Comparison of ENCODE assay signal across 1 cellular context in genomic region chr6:37919417-37920157, GRCh38.
A peak's percentile ranks its signal among the peaks of the same experiment; 100 is the strongest.
TF ChIP-seq lines count a peak whose summit lies in the region.

No MANE protein-coding gene starts in this region.

TF ChIP-seq in HEK293, 187 proteins besides CTCF, POLR2A, EP300 and RAD21 (continued from another document):
- TF ChIP-seq ZNF513 (tag by site-specific recombination; IDR thresholded peaks at IDR 0.05), result peak; percentile 34; the same call in 1 of the 2 replicates
- no peak for TF ChIP-seq ZNF521 (tag by site-specific recombination; IDR thresholded peaks at IDR 0.05)
- TF ChIP-seq ZSCAN5A (tag by site-specific recombination; IDR thresholded peaks at IDR 0.05), result no peak
- TF ChIP-seq ZNF529 (tag by site-specific recombination; IDR thresholded peaks at IDR 0.05; ENCODE audit: insufficient replicate concordance), result no peak
- TF ChIP-seq IKZF3 (tag by site-specific recombination; IDR thresholded peaks at IDR 0.05), result 0 out of 2 replicates have a peak, but pooled peaks have one; percentile 45
- no peak for TF ChIP-seq ZNF626 (tag by site-specific recombination; IDR thresholded peaks at IDR 0.05)
- TF ChIP-seq ZNF248 (tag by site-specific recombination; IDR thresholded peaks at IDR 0.05), result no peak
- TF ChIP-seq ZNF624 (tag by site-specific recombination; IDR thresholded peaks at IDR 0.05), result no peak
- no peak for TF ChIP-seq ZNF473 (tag by site-specific recombination; IDR thresholded peaks at IDR 0.05)
- no peak for TF ChIP-seq ZNF274 (IDR thresholded peaks at IDR 0.05; ENCODE audit: low read length)
- no peak for TF ChIP-seq ZNF274 (tag by site-specific recombination; IDR thresholded peaks at IDR 0.05; ENCODE audit: borderline replicate concordance)
- TF ChIP-seq ZNF433 (tag by site-specific recombination; IDR thresholded peaks at IDR 0.05; ENCODE audit: low read depth), result no peak
- no peak for TF ChIP-seq ZFHX2 (tag by site-specific recombination; conservative IDR thresholded peaks at IDR 0.05)
- no peak for TF ChIP-seq ZNF843 (tag by site-specific recombination; IDR thresholded peaks at IDR 0.05)
- no peak for TF ChIP-seq ZXDB (tag by site-specific recombination; IDR thresholded peaks at IDR 0.05)
- TF ChIP-seq ZNF19 (tag by site-specific recombination; IDR thresholded peaks at IDR 0.05; ENCODE audit: low read depth), result no peak
- no peak for TF ChIP-seq ZBTB11 (tag by site-specific recombination; conservative IDR thresholded peaks at IDR 0.05; ENCODE audit: low read depth)
- no peak for TF ChIP-seq ZNF660 (tag by site-specific recombination; IDR thresholded peaks at IDR 0.05)
- TF ChIP-seq ZNF280D (tag by site-specific recombination; IDR thresholded peaks at IDR 0.05), result no peak
- TF ChIP-seq ELK4 (IDR thresholded peaks at IDR 0.05; ENCODE audit: borderline replicate concordance, low read depth, low read length), result no peak
- no peak for TF ChIP-seq KLF10 (tag by site-specific recombination; IDR thresholded peaks at IDR 0.05)
- no peak for TF ChIP-seq ZNF776 (tag by site-specific recombination; IDR thresholded peaks at IDR 0.05; ENCODE audit: borderline replicate concordance)
- peak; percentile 68 for TF ChIP-seq PRDM6 (tag by site-specific recombination; IDR thresholded peaks at IDR 0.05)
- no peak for TF ChIP-seq FEZF1 (tag by site-specific recombination; IDR thresholded peaks at IDR 0.05)
- no peak for TF ChIP-seq RBAK (tag by site-specific recombination; IDR thresholded peaks at IDR 0.05)
- no peak for TF ChIP-seq BCL11A (tag by site-specific recombination; IDR thresholded peaks at IDR 0.05; ENCODE audit: low read depth)
- TF ChIP-seq ZEB2 (tag by site-specific recombination; IDR thresholded peaks at IDR 0.05), result peak; percentile 70
- no peak for TF ChIP-seq EGR2 (tag by site-specific recombination; IDR thresholded peaks at IDR 0.05; ENCODE audit: low read depth)
- TF ChIP-seq ZNF239 (tag by site-specific recombination; IDR thresholded peaks at IDR 0.05), result no peak
- TF ChIP-seq ZNF580 (tag by site-specific recombination; IDR thresholded peaks at IDR 0.05), result no peak
- TF ChIP-seq ZNF37A (tag by site-specific recombination; IDR thresholded peaks at IDR 0.05), result no peak
- TF ChIP-seq ZNF362 (tag by site-specific recombination; IDR thresholded peaks at IDR 0.05), result peak; percentile 84
- TF ChIP-seq ZNF10 (tag by site-specific recombination; IDR thresholded peaks at IDR 0.05), result no peak
- TF ChIP-seq SP7 (tag by site-specific recombination; IDR thresholded peaks at IDR 0.05), result no peak
- no peak for TF ChIP-seq ZNF792 (tag by site-specific recombination; IDR thresholded peaks at IDR 0.05)
- no peak for TF ChIP-seq HIC1 (tag by site-specific recombination; IDR thresholded peaks at IDR 0.05)
